In genomic region chr3:25592510-25592968, GRCh38 we compare ENCODE assay signal across 8 cellular contexts.
DNase-seq lines count a peak whose midpoint lies in the region; ATAC-seq and TF ChIP-seq lines count a peak whose summit lies in the region.

No MANE protein-coding gene starts in this region.

- CTCF ChIA-PET in Panc1 (lab: Charles Lee), result interaction anchor here (0.6 kb wide), 1 partner anchor 24 kb away, joined by 3 read pairs; no protein-coding TSS in a partner anchor

- peak; percentile 48 for ATAC-seq in GM18907 (IDR thresholded peaks at IDR 0.05; ENCODE audit: unreplicated experiment)
- peak; percentile 53; the same call in 1 of the 2 replicates for ATAC-seq in Panc1
- no peak for ATAC-seq in HG02852 (IDR thresholded peaks at IDR 0.05; ENCODE audit: unreplicated experiment)
- no peak for ATAC-seq in HG02763 (IDR thresholded peaks at IDR 0.05; ENCODE audit: unreplicated experiment)

- H3K27ac ChIP-seq in Panc1 (ENCODE audit: low read length), result no peak overlapping the region

- intact Hi-C loops in Panc1 (cut with micrococcal nuclease; ENCODE audit: unreplicated experiment), result loop anchor here (5.0 kb wide), 1 partner anchor 630 kb away; no protein-coding TSS in a partner anchor

- H3K9me3 ChIP-seq in Panc1 (ENCODE audit: control insufficient read depth, insufficient read depth, low read depth, low read length), result no peaks in the 10 kb centered on the region

- H3K27me3 ChIP-seq in Panc1 (ENCODE audit: control insufficient read depth, insufficient read depth, low read length), result no peaks in the 10 kb centered on the region

- BruUV-seq in Panc1 (replicated peaks; lab: Mats Ljungman, UMichigan), result no TSS peak

- H3K4me3 ChIP-seq in Panc1 (ENCODE audit: low read depth in 2 of 2, low read length in 2 of 2) (no peak overlapping the region), fibroblast of pulmonary artery (replicated peaks; ENCODE audit: low read depth, low read length) (no peak overlapping the region), retinal pigment epithelial cell (ENCODE audit: low read length) (no peak overlapping the region)

- H3K4me1 ChIP-seq in Panc1 (ENCODE audit: control insufficient read depth, insufficient read depth, low read length), result no peaks in the 10 kb centered on the region

- no peaks in the 10 kb centered on the region for H3K36me3 ChIP-seq in Panc1 (ENCODE audit: control insufficient read depth, insufficient read depth, low read length)

- DNase-seq in Panc1 (ENCODE audit: low read depth, low spot score) (no peak), fibroblast of pulmonary artery (ENCODE audit: low read depth) (peak; percentile 77), retinal pigment epithelial cell (ENCODE audit: low read depth) (peak; percentile 58), NCI-H146 treated with DMSO at 0.1 percent for 48 hours (lab: John Stamatoyannopoulos, UW; ENCODE audit: unreplicated experiment) (no peak), DMS79 (lab: John Stamatoyannopoulos, UW) (no peak)

- in situ Hi-C loops in Panc1 (cut with HindIII; ENCODE audit: low pct_unique_long_range_greater_than_20kb, low sequenced_read_pairs), result no loop called here

- TF ChIP-seq CTCF in Panc1 (IDR thresholded peaks at IDR 0.05) (no peak), fibroblast of pulmonary artery (IDR thresholded peaks at IDR 0.05; ENCODE audit: low read length, missing control alignments) (peak; percentile 43), retinal pigment epithelial cell (conservative IDR thresholded peaks at IDR 0.05; ENCODE audit: low read depth, low read length) (peak; percentile 65)

- POLR2A ChIA-PET in Panc1 (lab: Charles Lee), result no interaction called here

Comparison
In these comparisons a context has a peak if more than half of its experiments do, and no peak if none do; other contexts are left out.
1. ATAC-seq: peak in GM18907 (single experiment) and Panc1 (single experiment); none in HG02852 (single experiment) and HG02763 (single experiment).
2. DNase-seq: peak in fibroblast of pulmonary artery (single experiment) and retinal pigment epithelial cell (single experiment); none in Panc1 (single experiment), NCI-H146 treated with DMSO at 0.1 percent for 48 hours (single experiment) and DMS79 (single experiment).